In genomic region chr7:143299840-143300239, GRCh38 we compare ENCODE assay signal across 8 cellular contexts. TPM values are rescaled to one million over a fixed set of nuclear protein-coding genes. Genes with fewer than 3 reads are reported as not detected.
DNase-seq lines count a peak whose midpoint lies in the region; ATAC-seq and TF ChIP-seq lines count a peak whose summit lies in the region.

No MANE protein-coding gene starts in this region.

- no peaks in the 10 kb centered on the region for H3K27me3 ChIP-seq in liver (ENCODE audit: control insufficient read depth in 4 of 4, insufficient read depth in 4 of 4, low read length in 3 of 4)

- no peak overlapping the region for H3K9ac ChIP-seq in liver (ENCODE audit: low read depth in 1 of 2, low read length in 2 of 2)

- ATAC-seq in GM19463 (IDR thresholded peaks at IDR 0.05; ENCODE audit: unreplicated experiment) = peak; percentile 77
- ATAC-seq in stimulated activated naive B cell treated with anti-CD40 and anti-IgM and Interleukin-4, amounts not matched to agents 10 μg/mL and 1 μg/mL and 100 μg/mL, for 72 hours (replicated peaks) = peak; percentile 77 to 79

- H3K27ac Mint-ChIP-seq in stimulated activated naive B cell treated with anti-CD40 and anti-IgM and Interleukin-4, amounts not matched to agents 10 μg/mL and 1 μg/mL and 100 μg/mL, for 72 hours = no peak overlapping the region

- peaks cover 57 to 58% of the 10 kb centered on the region in 2 donors for H3K36me3 Mint-ChIP-seq in stimulated activated naive B cell treated with anti-CD40 and anti-IgM and Interleukin-4, amounts not matched to agents 10 μg/mL and 1 μg/mL and 100 μg/mL, for 72 hours

- TF ChIP-seq RAD21 in liver (IDR thresholded peaks at IDR 0.05) = peak; percentile 73 to 87

- H3K9me3 ChIP-seq in liver (ENCODE audit: control insufficient read depth in 4 of 4, low read length in 3 of 4) = no peaks in the 10 kb centered on the region

- H3K27me3 Mint-ChIP-seq in stimulated activated naive B cell treated with anti-CD40 and anti-IgM and Interleukin-4, amounts not matched to agents 10 μg/mL and 1 μg/mL and 100 μg/mL, for 72 hours = no peaks in the 10 kb centered on the region

- peaks cover 0 to 6% (median 3%) of the 10 kb centered on the region in 4 donors for H3K4me1 ChIP-seq in liver (ENCODE audit: control insufficient read depth in 4 of 4, insufficient read depth in 4 of 4, low read length in 3 of 4)

- 50% methylated on average over 8 of the region's 8 CpGs for WGBS in liver

- H3K9me3 Mint-ChIP-seq in stimulated activated naive B cell treated with anti-CD40 and anti-IgM and Interleukin-4, amounts not matched to agents 10 μg/mL and 1 μg/mL and 100 μg/mL, for 72 hours = no peaks in the 10 kb centered on the region

- TF ChIP-seq CTCF in AG09309 (IDR thresholded peaks at IDR 0.05; ENCODE audit: control insufficient read depth, insufficient read depth, low read depth, low read length, missing control alignments) = peak; percentile 40
- peak; percentile 66 for TF ChIP-seq CTCF in liver (IDR thresholded peaks at IDR 0.05; ENCODE audit: low read depth, low read length, missing input control)

- H3K36me3 ChIP-seq in liver (ENCODE audit: control insufficient read depth in 4 of 4, insufficient read depth in 3 of 4, low read depth in 1 of 4, low read length in 3 of 4) = peaks cover 9 to 65% (median 58%) of the 10 kb centered on the region in 4 donors

- H3K4me1 Mint-ChIP-seq in stimulated activated naive B cell treated with anti-CD40 and anti-IgM and Interleukin-4, amounts not matched to agents 10 μg/mL and 1 μg/mL and 100 μg/mL, for 72 hours = peaks cover 15 to 32% of the 10 kb centered on the region in 2 donors

- no peak overlapping the region for H3K4me3 ChIP-seq in AG09309 (ENCODE audit: control insufficient read depth, low read depth, low read length)
- H3K4me3 ChIP-seq in liver (ENCODE audit: low read depth in 1 of 3, low read length in 3 of 3) = no peak overlapping the region

- no peak overlapping the region for H3K27ac ChIP-seq in liver (ENCODE audit: low read depth in 1 of 2, low read length in 2 of 2)

- no peak for DNase-seq in AG09309 (ENCODE audit: low read depth)
- DNase-seq in T follicular helper cell (ENCODE audit: low read depth) = peak; percentile 58
- DNase-seq in amniotic epithelial cell (ENCODE audit: low read depth) = peak; percentile 27
- DNase-seq in stimulated activated naive B cell treated with anti-CD40 and anti-IgM and Interleukin-4, amounts not matched to agents 10 μg/mL and 1 μg/mL and 100 μg/mL, for 72 hours = peak; percentile 23
- DNase-seq in NCI-H446 treated with DMSO at 0.1 percent for 48 hours (lab: John Stamatoyannopoulos, UW) = no peak
- no peak for DNase-seq in kidney glomerular epithelial cell (lab: John Stamatoyannopoulos, UW)

- no peak overlapping the region for H3K4me3 Mint-ChIP-seq in stimulated activated naive B cell treated with anti-CD40 and anti-IgM and Interleukin-4, amounts not matched to agents 10 μg/mL and 1 μg/mL and 100 μg/mL, for 72 hours

TF ChIP-seq in liver, 16 proteins besides CTCF, POLR2A, EP300 and RAD21:
- TF ChIP-seq, protein P1, sequence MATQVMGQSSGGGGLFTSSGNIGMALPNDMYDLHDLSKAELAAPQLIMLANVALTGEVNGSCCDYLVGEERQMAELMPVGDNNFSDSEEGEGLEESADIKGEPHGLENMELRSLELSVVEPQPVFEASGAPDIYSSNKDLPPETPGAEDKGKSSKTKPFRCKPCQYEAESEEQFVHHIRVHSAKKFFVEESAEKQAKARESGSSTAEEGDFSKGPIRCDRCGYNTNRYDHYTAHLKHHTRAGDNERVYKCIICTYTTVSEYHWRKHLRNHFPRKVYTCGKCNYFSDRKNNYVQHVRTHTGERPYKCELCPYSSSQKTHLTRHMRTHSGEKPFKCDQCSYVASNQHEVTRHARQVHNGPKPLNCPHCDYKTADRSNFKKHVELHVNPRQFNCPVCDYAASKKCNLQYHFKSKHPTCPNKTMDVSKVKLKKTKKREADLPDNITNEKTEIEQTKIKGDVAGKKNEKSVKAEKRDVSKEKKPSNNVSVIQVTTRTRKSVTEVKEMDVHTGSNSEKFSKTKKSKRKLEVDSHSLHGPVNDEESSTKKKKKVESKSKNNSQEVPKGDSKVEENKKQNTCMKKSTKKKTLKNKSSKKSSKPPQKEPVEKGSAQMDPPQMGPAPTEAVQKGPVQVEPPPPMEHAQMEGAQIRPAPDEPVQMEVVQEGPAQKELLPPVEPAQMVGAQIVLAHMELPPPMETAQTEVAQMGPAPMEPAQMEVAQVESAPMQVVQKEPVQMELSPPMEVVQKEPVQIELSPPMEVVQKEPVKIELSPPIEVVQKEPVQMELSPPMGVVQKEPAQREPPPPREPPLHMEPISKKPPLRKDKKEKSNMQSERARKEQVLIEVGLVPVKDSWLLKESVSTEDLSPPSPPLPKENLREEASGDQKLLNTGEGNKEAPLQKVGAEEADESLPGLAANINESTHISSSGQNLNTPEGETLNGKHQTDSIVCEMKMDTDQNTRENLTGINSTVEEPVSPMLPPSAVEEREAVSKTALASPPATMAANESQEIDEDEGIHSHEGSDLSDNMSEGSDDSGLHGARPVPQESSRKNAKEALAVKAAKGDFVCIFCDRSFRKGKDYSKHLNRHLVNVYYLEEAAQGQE (IDR thresholded peaks at IDR 0.05) = no peak
- TF ChIP-seq FOXA2 (IDR thresholded peaks at IDR 0.05) (no peak), RXRA (IDR thresholded peaks at IDR 0.05) (peak in 1 of 2 donors; percentile 12), HNF4A (conservative IDR thresholded peaks at IDR 0.05) (peak in 1 of 2 donors; percentile 15), YY1 (IDR thresholded peaks at IDR 0.05) (no peak)
- TF ChIP-seq, protein P2, sequence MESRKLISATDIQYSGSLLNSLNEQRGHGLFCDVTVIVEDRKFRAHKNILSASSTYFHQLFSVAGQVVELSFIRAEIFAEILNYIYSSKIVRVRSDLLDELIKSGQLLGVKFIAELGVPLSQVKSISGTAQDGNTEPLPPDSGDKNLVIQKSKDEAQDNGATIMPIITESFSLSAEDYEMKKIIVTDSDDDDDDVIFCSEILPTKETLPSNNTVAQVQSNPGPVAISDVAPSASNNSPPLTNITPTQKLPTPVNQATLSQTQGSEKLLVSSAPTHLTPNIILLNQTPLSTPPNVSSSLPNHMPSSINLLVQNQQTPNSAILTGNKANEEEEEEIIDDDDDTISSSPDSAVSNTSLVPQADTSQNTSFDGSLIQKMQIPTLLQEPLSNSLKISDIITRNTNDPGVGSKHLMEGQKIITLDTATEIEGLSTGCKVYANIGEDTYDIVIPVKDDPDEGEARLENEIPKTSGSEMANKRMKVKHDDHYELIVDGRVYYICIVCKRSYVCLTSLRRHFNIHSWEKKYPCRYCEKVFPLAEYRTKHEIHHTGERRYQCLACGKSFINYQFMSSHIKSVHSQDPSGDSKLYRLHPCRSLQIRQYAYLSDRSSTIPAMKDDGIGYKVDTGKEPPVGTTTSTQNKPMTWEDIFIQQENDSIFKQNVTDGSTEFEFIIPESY (IDR thresholded peaks at IDR 0.05) = no peak
TF ChIP-seq in liver: peak in this region for 2.

RNA-seq across cellular contexts. Expression of gene CASP2, which starts 11.7 kb away (rescaled TPM):
- 10 to 100 TPM in 1 of 2 donors, 1 to 10 TPM in 1; 4.5 to 11.3 TPM for total RNA-seq in liver
- polyA plus RNA-seq in liver = 1 to 10 TPM; 3.4 to 3.7 TPM

RNA-seq across cellular contexts. Expression of gene TMEM139, which starts 15.1 kb away (rescaled TPM):
- total RNA-seq in liver = 1 to 10 TPM; 3.0 to 3.9 TPM
- polyA plus RNA-seq in liver = 1 to 10 TPM; 7.0 to 8.6 TPM

RNA-seq across cellular contexts. Expression of gene CLCN1, which starts 16.1 kb away (rescaled TPM):
- under 1 TPM in 1 of 2 donors, not detected in 1; 0.08 TPM for total RNA-seq in liver
- under 1 TPM in 1 of 2 donors, not detected in 1; 0.01 TPM for polyA plus RNA-seq in liver

RNA-seq across cellular contexts. Expression of gene GSTK1, which starts 36.6 kb away (rescaled TPM):
- total RNA-seq in liver = 100 to 1,000 TPM in 1 of 2 donors, 10 to 100 TPM in 1; 98.9 to 178 TPM
- 100 to 1,000 TPM; 195 to 253 TPM for polyA plus RNA-seq in liver

Comparison
In these comparisons a context has a peak if more than half of its experiments do, and no peak if none do; other contexts are left out.
1. DNase-seq: peak in T follicular helper cell (single experiment), amniotic epithelial cell (single experiment) and stimulated activated naive B cell treated with anti-CD40 and anti-IgM and Interleukin-4, amounts not matched to agents 10 μg/mL and 1 μg/mL and 100 μg/mL, for 72 hours (single experiment); none in AG09309 (single experiment), NCI-H446 treated with DMSO at 0.1 percent for 48 hours (single experiment) and kidney glomerular epithelial cell (single experiment).